In the genomic region with DNA sequence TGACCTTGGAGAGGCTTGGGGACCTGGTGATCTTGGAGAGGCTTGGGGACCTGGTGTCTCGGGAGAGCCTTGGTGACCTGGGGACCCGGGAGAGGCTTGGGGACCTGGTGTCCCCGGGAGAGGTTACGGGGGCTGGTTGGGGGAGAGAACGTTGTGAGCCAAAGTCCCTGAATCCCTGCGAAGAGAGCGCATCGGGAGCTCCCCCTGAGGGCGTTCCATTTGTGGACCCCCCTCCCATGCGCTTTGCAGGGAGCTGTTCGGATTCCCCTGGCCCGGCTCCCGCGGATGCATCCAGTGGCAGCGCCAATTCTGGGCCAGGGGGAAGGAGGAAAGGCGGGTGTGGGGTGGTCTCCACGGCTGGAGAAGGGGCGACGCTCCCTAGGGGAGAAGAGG, we compare ENCODE assay signal across 17 cellular contexts. TPM values are rescaled to one million over a fixed set of nuclear protein-coding genes. Genes with fewer than 3 reads are reported as not detected.
"Had no signal": no experiment of that assay in that cellular context is flagged by ENCODE, and none has a peak within 500 bp of the region (broad histone marks: within the 10 kb centered on the region; RNA-seq: fewer than 3 reads in every experiment).

No MANE protein-coding gene starts in this region.

- H3K9me3 ChIP-seq: gastroesophageal sphincter, pancreas, suprapubic skin, upper lobe of right lung had no signal

- H3K36me3 ChIP-seq: gastroesophageal sphincter, pancreas, spleen, suprapubic skin, upper lobe of right lung had no signal

- ATAC-seq: gastroesophageal sphincter, pancreas, sciatic nerve, upper lobe of right lung had no signal

- H3K36me3 Mint-ChIP-seq: immature natural killer cell had no signal

- H3K27ac Mint-ChIP-seq: immature natural killer cell; nephron progenitor cell; stimulated activated naive CD8-positive, alpha-beta T cell treated with anti-CD3 and anti-CD28 coated beads, Interleukin-15, Interleukin-2, amounts not matched to agents 100 ng/mL and 50 ng/mL, for 24 hours had no signal

- H3K4me1 Mint-ChIP-seq: immature natural killer cell had no signal

- H3K4me1 ChIP-seq: pancreas, spleen, suprapubic skin, upper lobe of right lung had no signal

- H3K4me3 ChIP-seq: gastroesophageal sphincter, pancreas, spleen, suprapubic skin, upper lobe of right lung had no signal

- DNase-seq: activated CD4-positive, alpha-beta T cell treated with anti-CD3 and anti-CD28 coated beads, Interleukin-2, amount 50 U/mL, for 4 hours; activated naive CD4-positive, alpha-beta T cell treated with anti-CD3 and anti-CD28 coated beads, Interleukin-2, amount 50 U/mL, for 16 hours; activated T-cell treated with anti-CD3 and anti-CD28 coated beads, Interleukin-2, amount 50 U/mL, for 1 hour; hypothalamus; immature natural killer cell; spleen; SW 1271; upper lobe of right lung had no signal

- H3K9me3 Mint-ChIP-seq: immature natural killer cell; stimulated activated naive CD8-positive, alpha-beta T cell treated with anti-CD3 and anti-CD28 coated beads, Interleukin-15, Interleukin-2, amounts not matched to agents 100 ng/mL and 50 ng/mL, for 24 hours had no signal

- H3K4me3 Mint-ChIP-seq: immature natural killer cell; stimulated activated naive CD8-positive, alpha-beta T cell treated with anti-CD3 and anti-CD28 coated beads, Interleukin-15, Interleukin-2, amounts not matched to agents 100 ng/mL and 50 ng/mL, for 24 hours had no signal

- H3K27ac ChIP-seq: gastroesophageal sphincter, pancreas, spleen, suprapubic skin, upper lobe of right lung had no signal

RNA-seq across cellular contexts. Expression of a gene that starts 13.3 kb away (rescaled TPM):
- total RNA-seq: chondrocyte, dermis microvascular lymphatic vessel endothelial cell, gastroesophageal sphincter, pancreas, spleen, upper lobe of right lung had no signal
- polyA plus RNA-seq: esophagus, immature natural killer cell, pancreas, spleen had no signal
